Comparison of ENCODE assay signal across 15 cellular contexts in genomic region chr19:32350492-32350891, GRCh38. TPM values are rescaled to one million over a fixed set of nuclear protein-coding genes. Genes with fewer than 3 reads are reported as not detected.
DNase-seq lines count a peak whose midpoint lies in the region; ATAC-seq and TF ChIP-seq lines count a peak whose summit lies in the region.
"Had no signal": no experiment of that assay in that cellular context is flagged by ENCODE, and none has a peak within 500 bp of the region (broad histone marks: within the 10 kb centered on the region; RNA-seq: fewer than 3 reads in every experiment).

No MANE protein-coding gene starts in this region.

- H3K9me3 ChIP-seq in heart right ventricle: no peaks in the 10 kb centered on the region
- H3K9me3 ChIP-seq in transverse colon: no peaks in the 10 kb centered on the region
- no peaks in the 10 kb centered on the region for H3K9me3 ChIP-seq in sigmoid colon
- H3K9me3 ChIP-seq: gastroesophageal sphincter, right atrium auricular region had no signal

- no peak for ATAC-seq in heart right ventricle
- ATAC-seq in memory B cell (ENCODE audit: low read depth): no peak
- ATAC-seq: gastroesophageal sphincter, GM23338 had no signal

- in situ Hi-C loops in transverse colon (cut with MboI; ENCODE audit: low pct_ligation_motif_present in 1 of 4, low pct_unique_long_range_greater_than_20kb in 1 of 4, low sequenced_read_pairs in 3 of 4): no loop called here

- H3K36me3 Mint-ChIP-seq in activated T-helper 2 cell treated with anti-CD3 and anti-CD28 coated beads, Interferon-gamma antibody, Interleukin-2, Interleukin-4, amounts not matched to agents 10 μg/mL and 5 μg/mL and 100 μg/mL, durations not matched to agents 14 hours and 24 hours and 36 hours (ENCODE audit: low read depth): peaks cover 75% of the 10 kb centered on the region
- peaks cover 41% of the 10 kb centered on the region for H3K36me3 Mint-ChIP-seq in memory B cell

- peaks cover 0 to 72% (median 20%) of the 10 kb centered on the region in 9 donors for H3K36me3 ChIP-seq in heart right ventricle
- H3K36me3 ChIP-seq in transverse colon: peaks cover 0 to 34% (median 12%) of the 10 kb centered on the region in 4 donors
- H3K36me3 ChIP-seq in sigmoid colon: peaks cover 9 to 65% (median 17%) of the 10 kb centered on the region in 4 donors

- peaks cover 0 to 86% (median 0%) of the 10 kb centered on the region in 7 donors for H3K27me3 ChIP-seq in heart right ventricle
- no peaks in the 10 kb centered on the region for H3K27me3 ChIP-seq in transverse colon
- H3K27me3 ChIP-seq in sigmoid colon: no peaks in the 10 kb centered on the region
- H3K27me3 ChIP-seq: gastroesophageal sphincter, right atrium auricular region had no signal

- no peaks in the 10 kb centered on the region for H3K27me3 Mint-ChIP-seq in activated T-helper 2 cell treated with anti-CD3 and anti-CD28 coated beads, Interferon-gamma antibody, Interleukin-2, Interleukin-4, amounts not matched to agents 10 μg/mL and 5 μg/mL and 100 μg/mL, durations not matched to agents 14 hours and 24 hours and 36 hours (ENCODE audit: low read depth)
- H3K27me3 Mint-ChIP-seq in memory B cell: no peaks in the 10 kb centered on the region
- H3K27me3 Mint-ChIP-seq: activated B cell treated with CpG ODN at 0.5 μM for 24 hours had no signal

- peak overlapping the region; percentile 51 for H3K27ac Mint-ChIP-seq in activated T-helper 2 cell treated with anti-CD3 and anti-CD28 coated beads, Interferon-gamma antibody, Interleukin-2, Interleukin-4, amounts not matched to agents 10 μg/mL and 5 μg/mL and 100 μg/mL, durations not matched to agents 14 hours and 24 hours and 36 hours
- peak overlapping the region; percentile 66 for H3K27ac Mint-ChIP-seq in memory B cell
- H3K27ac Mint-ChIP-seq: GM23338 had no signal

- no peak for TF ChIP-seq POLR2A in transverse colon (IDR thresholded peaks at IDR 0.05)
- no peak for TF ChIP-seq POLR2A in sigmoid colon (IDR thresholded peaks at IDR 0.05)

- no peaks in the 10 kb centered on the region for H3K9me3 Mint-ChIP-seq in activated T-helper 2 cell treated with anti-CD3 and anti-CD28 coated beads, Interferon-gamma antibody, Interleukin-2, Interleukin-4, amounts not matched to agents 10 μg/mL and 5 μg/mL and 100 μg/mL, durations not matched to agents 14 hours and 24 hours and 36 hours
- no peaks in the 10 kb centered on the region for H3K9me3 Mint-ChIP-seq in memory B cell
- H3K9me3 Mint-ChIP-seq: activated B cell treated with CpG ODN at 0.5 μM for 24 hours, GM23338 had no signal

- H3K27ac ChIP-seq in heart right ventricle (peak overlapping the region in 7 of 10 donors; percentile 12 to 71 (median 63)), transverse colon (peak overlapping the region; percentile 4 to 51 (median 45)), sigmoid colon (peak overlapping the region in 2 of 4 donors; percentile 55 to 65)

- WGBS in heart right ventricle, 2 donors: 59 to 69% methylated on average over 3 of the region's 3 CpGs
- 63 to 74% methylated on average over 3 of the region's 3 CpGs for WGBS in transverse colon (ENCODE audit: low coverage in 1 of 2), 2 donors
- WGBS in sigmoid colon, 2 donors: 64 to 81% methylated on average over 3 of the region's 3 CpGs

- no peak for TF ChIP-seq CTCF in heart right ventricle (IDR thresholded peaks at IDR 0.05)
- no peak for TF ChIP-seq CTCF in transverse colon (IDR thresholded peaks at IDR 0.05)
- no peak for TF ChIP-seq CTCF in sigmoid colon (IDR thresholded peaks at IDR 0.05)
- no peak for TF ChIP-seq CTCF in GM10266 (IDR thresholded peaks at IDR 0.05; ENCODE audit: control insufficient read depth, insufficient read depth, low read depth, missing control alignments)

- H3K4me1 ChIP-seq in heart right ventricle: peaks cover 0 to 61% (median 52%) of the 10 kb centered on the region in 9 donors
- H3K4me1 ChIP-seq in transverse colon: peaks cover 0 to 62% (median 44%) of the 10 kb centered on the region in 4 donors
- H3K4me1 ChIP-seq in sigmoid colon: peaks cover 0 to 55% (median 52%) of the 10 kb centered on the region in 4 donors

- H3K4me3 Mint-ChIP-seq in activated T-helper 2 cell treated with anti-CD3 and anti-CD28 coated beads, Interferon-gamma antibody, Interleukin-2, Interleukin-4, amounts not matched to agents 10 μg/mL and 5 μg/mL and 100 μg/mL, durations not matched to agents 14 hours and 24 hours and 36 hours (ENCODE audit: low read depth): no peak overlapping the region
- H3K4me3 Mint-ChIP-seq in memory B cell: no peak overlapping the region
- H3K4me3 Mint-ChIP-seq: activated B cell treated with CpG ODN at 0.5 μM for 24 hours, GM23338 had no signal

- H3K4me3 ChIP-seq in heart right ventricle (no peak overlapping the region), transverse colon (no peak overlapping the region), sigmoid colon (no peak overlapping the region)
- H3K4me3 ChIP-seq: gastroesophageal sphincter, GM23338, right atrium auricular region had no signal

- DNase-seq in heart right ventricle (no peak), cardiac septum (ENCODE audit: low spot score) (no peak), memory B cell (ENCODE audit: low spot score in 2 of 2) (no peak), transverse colon (no peak), NCI-H446 (lab: John Stamatoyannopoulos, UW) (no peak), sigmoid colon (no peak), GM10266 (ENCODE audit: extremely low spot score) (no peak)
- DNase-seq in activated T-helper 2 cell treated with anti-CD3 and anti-CD28 coated beads, Interferon-gamma antibody, Interleukin-2, Interleukin-4, amounts not matched to agents 10 μg/mL and 5 μg/mL and 100 μg/mL, durations not matched to agents 14 hours and 24 hours and 36 hours (ENCODE audit: low spot score): no peak
- DNase-seq: activated B cell treated with CpG ODN at 0.5 μM for 24 hours, activated gamma-delta T cell treated with Interleukin-2 at 50 U/mL for 16 hours, dermis blood vessel endothelial cell, NCI-H2171 treated with DMSO at 0.1 percent for 48 hours had no signal

- TF ChIP-seq EP300 in transverse colon (IDR thresholded peaks at IDR 0.05; ENCODE audit: low read depth) (no peak), sigmoid colon (IDR thresholded peaks at IDR 0.05) (no peak)

- H3K4me1 Mint-ChIP-seq in activated T-helper 2 cell treated with anti-CD3 and anti-CD28 coated beads, Interferon-gamma antibody, Interleukin-2, Interleukin-4, amounts not matched to agents 10 μg/mL and 5 μg/mL and 100 μg/mL, durations not matched to agents 14 hours and 24 hours and 36 hours (ENCODE audit: low read depth): peaks cover 58% of the 10 kb centered on the region
- H3K4me1 Mint-ChIP-seq in memory B cell: peaks cover 29% of the 10 kb centered on the region
- H3K4me1 Mint-ChIP-seq: GM23338 had no signal

- intact Hi-C loops in heart right ventricle (cut with DNase I): no loop called here
- intact Hi-C loops in cardiac septum (cut with DNase I): no loop called here
- intact Hi-C loops in activated T-helper 2 cell treated with anti-CD3 and anti-CD28 coated beads, Interferon-gamma antibody, Interleukin-2, Interleukin-4, amounts not matched to agents 10 μg/mL and 5 μg/mL and 100 μg/mL, durations not matched to agents 14 hours and 24 hours and 36 hours (cut with micrococcal nuclease): no loop called here
- intact Hi-C loops in transverse colon (cut with DNase I; ENCODE audit: low total_unique reads): no loop called here
- intact Hi-C loops in sigmoid colon (cut with DNase I): no loop called here

RNA-seq across cellular contexts. Expression of gene ZNF507, which starts 5.1 kb away (rescaled TPM):
- total RNA-seq in heart right ventricle (10 to 100 TPM; 13.3 to 26.6 (median 17.7) TPM), cardiac septum (21.5 TPM), transverse colon (10 to 100 TPM; 20.3 to 30.0 (median 22.5) TPM), sigmoid colon (10 to 100 TPM; 19.3 to 27.1 (median 23.7) TPM)
- polyA plus RNA-seq in heart right ventricle (1 to 10 TPM; 2.7 to 5.6 TPM), sigmoid colon (1 to 10 TPM; 2.1 to 7.2 (median 3.6) TPM)
- total RNA-seq in activated T-helper 2 cell treated with anti-CD3 and anti-CD28 coated beads, Interferon-gamma antibody, Interleukin-2, Interleukin-4, amounts not matched to agents 10 μg/mL and 5 μg/mL and 100 μg/mL, durations not matched to agents 14 hours and 24 hours and 36 hours: 29.5 and 29.6 TPM in 2 replicates

RNA-seq across cellular contexts. Expression of gene DPY19L3, which starts 55.1 kb away (rescaled TPM):
- total RNA-seq in heart right ventricle: 10 to 100 TPM in 1 of 10 donors, 1 to 10 TPM in 9; 3.2 to 11.8 (median 4.7) TPM
- polyA plus RNA-seq in heart right ventricle: 1 to 10 TPM; 2.9 to 3.5 TPM
- total RNA-seq in cardiac septum: 8.6 TPM
- 16.7 and 19.4 TPM in 2 replicates for total RNA-seq in activated T-helper 2 cell treated with anti-CD3 and anti-CD28 coated beads, Interferon-gamma antibody, Interleukin-2, Interleukin-4, amounts not matched to agents 10 μg/mL and 5 μg/mL and 100 μg/mL, durations not matched to agents 14 hours and 24 hours and 36 hours
- total RNA-seq in transverse colon: 10 to 100 TPM; 15.6 to 48.6 (median 20.2) TPM
- total RNA-seq in sigmoid colon: 10 to 100 TPM; 11.4 to 33.5 (median 25.0) TPM
- polyA plus RNA-seq in sigmoid colon: 1 to 10 TPM; 1.2 to 4.0 (median 1.4) TPM
